34 cellular contexts compared by ENCODE assay signal in the genomic region with DNA sequence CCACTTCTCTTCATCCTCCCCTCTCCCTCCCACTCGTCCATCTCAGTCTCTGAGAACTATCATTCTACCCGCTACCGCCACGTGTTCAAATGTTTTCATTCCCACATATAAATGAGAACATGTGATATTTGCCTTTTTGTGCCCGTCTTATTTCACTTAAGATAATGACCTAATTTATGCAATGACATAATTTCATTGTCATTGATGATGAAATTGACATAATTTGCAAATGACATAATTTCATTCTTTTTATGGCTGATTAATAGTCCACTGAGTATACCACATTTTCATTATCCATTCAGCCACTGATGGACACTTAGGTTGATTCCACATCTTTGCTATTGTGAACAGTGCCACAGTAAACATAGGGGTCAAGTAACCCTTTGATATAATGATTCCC.
"Had no signal": no experiment of that assay in that cellular context is flagged by ENCODE, and none has a peak within 500 bp of the region (broad histone marks: within the 10 kb centered on the region; RNA-seq: fewer than 3 reads in every experiment).

No MANE protein-coding gene starts in this region.

- H3K4me3 Mint-ChIP-seq: activated B cell treated with CpG ODN at 0.5 μM for 24 hours; activated CD4-positive, alpha-beta memory T cell treated with anti-CD3 and anti-CD28 coated beads for 36 hours; activated CD4-positive, alpha-beta T cell treated with anti-CD3 and anti-CD28 coated beads, Interleukin-2, amount 10 ng/mL, durations not matched to agents 24 days and 14 days; activated CD8-positive, alpha-beta T cell treated with anti-CD3 and anti-CD28 coated beads for 36 hours; activated naive CD4-positive, alpha-beta T cell treated with anti-CD3 and anti-CD28 coated beads for 36 hours; activated naive CD8-positive, alpha-beta T cell treated with anti-CD3 and anti-CD28 coated beads for 36 hours; activated T-cell treated with anti-CD3 and anti-CD28 coated beads, Interleukin-2, amount 50 U/mL, for 4 hours; activated T-cell treated with anti-CD3 and anti-CD28 coated beads, Interleukin-2, amount 50 U/mL, for 72 hours; activated T-helper 1 cell treated with anti-CD3 and anti-CD28 coated beads, Interleukin-12 subunit alpha, Interleukin-12 subunit beta, Interleukin-2, Interleukin-4 antibody, amounts not matched to agents 30 ng/mL and 10 ng/mL and 1 ng/mL, durations not matched to agents 14 hours and 24 hours and 36 hours; activated T-helper 17 cell treated with anti-CD3 and anti-CD28 coated beads, Interleukin-2, amount 50 U/mL, for 72 hours; T-helper 1 cell treated with Interleukin-12 subunit alpha and Interleukin-12 subunit beta and Interleukin-4 antibody, amounts not matched to agents 30 μg/mL and 1 μg/mL, for 36 hours; T-helper 2 cell treated with Interferon-gamma antibody and Interleukin-4, amounts not matched to agents 5 μg/mL and 100 μg/mL, for 36 hours had no signal

- H3K9me3 ChIP-seq: adrenal gland, body of pancreas, breast epithelium had no signal

- H3K36me3 ChIP-seq: adrenal gland, brain microvascular endothelial cell, breast epithelium had no signal

- H3K27ac Mint-ChIP-seq: activated B cell treated with CpG ODN at 0.5 μM for 24 hours; activated CD4-positive, alpha-beta memory T cell treated with anti-CD3 and anti-CD28 coated beads for 36 hours; activated CD4-positive, alpha-beta T cell treated with anti-CD3 and anti-CD28 coated beads, Interleukin-2, amount 10 ng/mL, durations not matched to agents 24 days and 14 days; activated CD8-positive, alpha-beta T cell treated with anti-CD3 and anti-CD28 coated beads for 36 hours; activated naive CD4-positive, alpha-beta T cell treated with anti-CD3 and anti-CD28 coated beads for 36 hours; activated naive CD4-positive, alpha-beta T cell treated with anti-CD3 and anti-CD28 coated beads, Interleukin-2, amount 50 U/mL, for 72 hours; activated naive CD8-positive, alpha-beta T cell treated with anti-CD3 and anti-CD28 coated beads for 36 hours; activated T-cell treated with anti-CD3 and anti-CD28 coated beads, Interleukin-2, amount 50 U/mL, for 72 hours; activated T-helper 1 cell treated with anti-CD3 and anti-CD28 coated beads, Interleukin-12 subunit alpha, Interleukin-12 subunit beta, Interleukin-2, Interleukin-4 antibody, amounts not matched to agents 30 ng/mL and 10 ng/mL and 1 ng/mL, durations not matched to agents 14 hours and 24 hours and 36 hours; activated T-helper 17 cell treated with anti-CD3 and anti-CD28 coated beads, Interleukin-2, amount 50 U/mL, for 72 hours; T-helper 1 cell treated with Interleukin-12 subunit alpha and Interleukin-12 subunit beta and Interleukin-4 antibody, amounts not matched to agents 30 μg/mL and 1 μg/mL, for 36 hours; T-helper 2 cell treated with Interferon-gamma antibody and Interleukin-4, amounts not matched to agents 5 μg/mL and 100 μg/mL, for 36 hours had no signal

- H3K27me3 Mint-ChIP-seq: activated CD4-positive, alpha-beta memory T cell treated with anti-CD3 and anti-CD28 coated beads for 36 hours had no signal

- H3K36me3 Mint-ChIP-seq: activated CD4-positive, alpha-beta memory T cell treated with anti-CD3 and anti-CD28 coated beads for 36 hours; activated naive CD4-positive, alpha-beta T cell treated with anti-CD3 and anti-CD28 coated beads, Interleukin-2, amount 50 U/mL, for 72 hours; activated naive CD8-positive, alpha-beta T cell treated with anti-CD3 and anti-CD28 coated beads for 36 hours had no signal

- H3K27ac ChIP-seq: adrenal gland, body of pancreas, brain microvascular endothelial cell, breast epithelium, VCaP had no signal

- H3K9me3 Mint-ChIP-seq: activated B cell treated with CpG ODN at 0.5 μM for 24 hours; activated CD4-positive, alpha-beta memory T cell treated with anti-CD3 and anti-CD28 coated beads for 36 hours; activated CD4-positive, alpha-beta T cell treated with anti-CD3 and anti-CD28 coated beads, Interleukin-2, amount 10 ng/mL, durations not matched to agents 24 days and 14 days; activated CD8-positive, alpha-beta T cell treated with anti-CD3 and anti-CD28 coated beads for 36 hours; activated naive CD4-positive, alpha-beta T cell treated with anti-CD3 and anti-CD28 coated beads for 36 hours; activated naive CD4-positive, alpha-beta T cell treated with anti-CD3 and anti-CD28 coated beads, Interleukin-2, amount 50 U/mL, for 72 hours; activated naive CD8-positive, alpha-beta T cell treated with anti-CD3 and anti-CD28 coated beads for 36 hours; activated T-cell treated with anti-CD3 and anti-CD28 coated beads, Interleukin-2, amount 50 U/mL, for 4 hours; activated T-helper 1 cell treated with anti-CD3 and anti-CD28 coated beads, Interleukin-12 subunit alpha, Interleukin-12 subunit beta, Interleukin-2, Interleukin-4 antibody, amounts not matched to agents 30 ng/mL and 10 ng/mL and 1 ng/mL, durations not matched to agents 14 hours and 24 hours and 36 hours; activated T-helper 17 cell treated with anti-CD3 and anti-CD28 coated beads, Interleukin-2, amount 50 U/mL, for 72 hours; T-helper 2 cell treated with Interferon-gamma antibody and Interleukin-4, amounts not matched to agents 5 μg/mL and 100 μg/mL, for 36 hours had no signal

- DNase-seq: activated B cell treated with CpG ODN at 0.5 μM for 24 hours; activated CD4-positive, alpha-beta memory T cell treated with anti-CD3 and anti-CD28 coated beads for 36 hours; activated CD4-positive, alpha-beta T cell treated with anti-CD3 and anti-CD28 coated beads for 4 hours; activated CD4-positive, alpha-beta T cell treated with anti-CD3 and anti-CD28 coated beads, Interleukin-2, amount 10 ng/mL, durations not matched to agents 24 days and 14 days; activated CD4-positive, alpha-beta T cell treated with anti-CD3 and anti-CD28 coated beads, Interleukin-2, amount 50 U/mL, for 1 hour; activated CD4-positive, alpha-beta T cell treated with anti-CD3 and anti-CD28 coated beads, Interleukin-2, amount 50 U/mL, for 4 hours; activated CD4-positive, CD25-positive, alpha-beta regulatory T cell treated with anti-CD3 and anti-CD28 coated beads, Interleukin-2, amount 50 U/mL, for 72 hours; activated CD8-positive, alpha-beta T cell treated with anti-CD3 and anti-CD28 coated beads for 36 hours; activated effector memory CD4-positive, alpha-beta T cell treated with anti-CD3 and anti-CD28 coated beads, Interleukin-2, amount 50 U/mL, for 16 hours; activated gamma-delta T cell treated with Interleukin-2 at 50 U/mL for 16 hours; activated naive CD4-positive, alpha-beta T cell; activated naive CD4-positive, alpha-beta T cell treated with anti-CD3 and anti-CD28 coated beads for 36 hours; activated naive CD4-positive, alpha-beta T cell treated with anti-CD3 and anti-CD28 coated beads, Interleukin-2, amount 50 U/mL, for 16 hours; activated naive CD8-positive, alpha-beta T cell treated with anti-CD3 and anti-CD28 coated beads for 36 hours; activated T-cell treated with anti-CD3 and anti-CD28 coated beads for 4 hours; activated T-cell treated with anti-CD3 and anti-CD28 coated beads, Interleukin-2, amount 50 U/mL, for 1 hour; activated T-cell treated with anti-CD3 and anti-CD28 coated beads, Interleukin-2, amount 50 U/mL, for 4 hours; activated T-cell treated with anti-CD3 and anti-CD28 coated beads, Interleukin-2, amount 50 U/mL, for 72 hours; amniotic stem cell; aorta; body of pancreas; brain microvascular endothelial cell; central memory CD4-positive, alpha-beta T cell; T-helper 1 cell; T-helper 2 cell; T-helper 9 cell had no signal

- ATAC-seq: activated CD8-positive, alpha-beta T cell treated with anti-CD3 and anti-CD28 coated beads for 36 hours; activated naive CD4-positive, alpha-beta T cell treated with anti-CD3 and anti-CD28 coated beads, Interleukin-2, amount 50 U/mL, for 72 hours; activated T-cell treated with anti-CD3 and anti-CD28 coated beads, Interleukin-2, amount 50 U/mL, for 4 hours; activated T-cell treated with anti-CD3 and anti-CD28 coated beads, Interleukin-2, amount 50 U/mL, for 72 hours; activated T-helper 17 cell treated with anti-CD3 and anti-CD28 coated beads, Interleukin-2, amount 50 U/mL, for 72 hours; body of pancreas had no signal

- H3K27me3 ChIP-seq: adrenal gland, body of pancreas, brain microvascular endothelial cell, breast epithelium had no signal

- H3K4me1 Mint-ChIP-seq: activated B cell treated with CpG ODN at 0.5 μM for 24 hours; activated CD4-positive, alpha-beta T cell treated with anti-CD3 and anti-CD28 coated beads, Interleukin-2, amount 10 ng/mL, durations not matched to agents 24 days and 14 days; activated T-helper 17 cell treated with anti-CD3 and anti-CD28 coated beads, Interleukin-2, amount 50 U/mL, for 72 hours had no signal

- H3K4me3 ChIP-seq: adrenal gland, body of pancreas, breast epithelium had no signal

- H3K4me1 ChIP-seq: adrenal gland, body of pancreas, breast epithelium had no signal
